In the genomic region with DNA sequence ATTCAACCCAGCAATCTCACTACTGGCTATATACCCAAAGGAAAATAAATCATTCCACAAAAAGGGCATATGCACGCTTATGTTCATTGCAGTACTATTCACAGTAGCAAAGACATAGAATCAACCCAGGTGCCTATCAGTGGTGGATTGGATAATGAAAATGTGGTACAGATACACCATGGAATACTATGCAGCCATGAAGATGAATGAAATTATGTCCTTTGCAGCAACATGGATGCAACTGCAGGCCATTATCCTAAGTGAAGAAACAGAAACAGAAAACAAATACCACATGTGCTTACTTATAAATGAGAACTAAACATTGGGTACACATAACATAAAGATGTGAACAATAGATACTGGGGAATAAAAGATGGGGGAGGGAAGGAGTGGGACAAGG, we compare ENCODE assay signal across 31 cellular contexts.
DNase-seq lines count a peak whose midpoint lies in the region; ATAC-seq, FAIRE-seq and TF ChIP-seq lines count a peak whose summit lies in the region.
"Had no signal": no experiment of that assay in that cellular context is flagged by ENCODE, and none has a peak within 500 bp of the region (broad histone marks: within the 10 kb centered on the region; RNA-seq: fewer than 3 reads in every experiment).

No MANE protein-coding gene starts in this region.

- H3K27ac ChIP-seq in HEK293 (ENCODE audit: extremely low read depth, low read depth, low read length) (no peak overlapping the region), K562 (ENCODE audit: extremely low read depth, low read depth, low read length) (no peak overlapping the region)
- H3K27ac ChIP-seq: 22Rv1; A549; BLaER1; BLaER1 treated with 17β-estradiol and CSF1 and Interleukin-3, amounts not matched to agents 10 nM and 100 nM; C4-2B had no signal

- H3K36me3 ChIP-seq in HEK293 (ENCODE audit: control insufficient read depth in 2 of 2, insufficient read depth in 1 of 2, low read length in 2 of 2) (no peaks in the 10 kb centered on the region), K562 (ENCODE audit: control insufficient read depth, insufficient read depth, low read length) (no peaks in the 10 kb centered on the region)
- H3K36me3 ChIP-seq: BE2C; BLaER1; BLaER1 treated with 17β-estradiol and CSF1 and Interleukin-3, amounts not matched to agents 10 nM and 100 nM had no signal

- TF ChIP-seq POLR2A in K562 (conservative IDR thresholded peaks at IDR 0.05), result no peak

- no peak for DNase-seq in K562 (ENCODE audit: extremely low read depth in 1 of 4, low spot score in 3 of 4)
- no peak for DNase-seq in SW 1271 (lab: John Stamatoyannopoulos, UW)
- DNase-seq: 8988T; ACHN; AML-193; BE2C; C1 segment of cervical spinal cord; Caco-2; Calu3; CD4-positive, alpha-beta memory T cell; CD4-positive, alpha-beta T cell; CD4-positive, CD25-positive, alpha-beta regulatory T cell; CD8-positive, alpha-beta memory T cell; CD8-positive, alpha-beta T cell; COR-L47; DMS 273 treated with DMSO at 0.1 percent for 48 hours; DMS153; DMS53; DMS79; DMS79 treated with DMSO at 0.1 percent for 48 hours; DND-41; EL had no signal

- CTCF ChIA-PET in HEK293 (lab: Yijun Ruan, JAX) (no interaction called here), K562 (lab: Yijun Ruan, JAX; ENCODE audit: low intra/inter-chr PET ratio) (no interaction called here)

- no peak for TF ChIP-seq EP300 in K562 (IDR thresholded peaks at IDR 0.05; ENCODE audit: low read length)

- H3K9ac ChIP-seq in K562 (ENCODE audit: insufficient read depth in 1 of 2, low read depth in 2 of 2, low read length in 2 of 2), result no peak overlapping the region
- H3K9ac ChIP-seq: BLaER1; BLaER1 treated with 17β-estradiol and CSF1 and Interleukin-3, amounts not matched to agents 10 nM and 100 nM had no signal

- intact Hi-C loops in K562 (cut with micrococcal nuclease), result no loop called here

- H3K4me3 ChIP-seq in HEK293 (ENCODE audit: low read depth, low read length), result no peak overlapping the region
- no peak overlapping the region for H3K4me3 ChIP-seq in K562
- H3K4me3 ChIP-seq: A549; BLaER1; BLaER1 treated with 17β-estradiol and CSF1 and Interleukin-3, amounts not matched to agents 10 nM and 100 nM had no signal

- POLR2A ChIA-PET in HEK293 (lab: Yijun Ruan, JAX) (no interaction called here), K562 (lab: Yijun Ruan, JAX) (no interaction called here)

- 0% methylated on average over 1 of the region's 1 CpG for WGBS in K562 (ENCODE audit: insufficient coverage, low coverage, missing lambda C conversion rate)

- no peak overlapping the region for H3K4me2 ChIP-seq in K562 (ENCODE audit: insufficient read depth, low read length)
- H3K4me2 ChIP-seq: A549; BLaER1; BLaER1 treated with 17β-estradiol and CSF1 and Interleukin-3, amounts not matched to agents 10 nM and 100 nM had no signal

- no peak for ATAC-seq in K562
- ATAC-seq in HG03457 (IDR thresholded peaks at IDR 0.05; ENCODE audit: unreplicated experiment), result no peak
- ATAC-seq: A549; CD8-positive, alpha-beta T cell had no signal

- BruUV-seq in K562 (replicated peaks; lab: Mats Ljungman, UMichigan), result no TSS peak

- in situ Hi-C loops in K562 (cut with MboI), result no loop called here

- no peaks in the 10 kb centered on the region for H4K20me1 ChIP-seq in K562 (replicated peaks; ENCODE audit: control insufficient read depth, insufficient read depth, low read length)
- H4K20me1 ChIP-seq: BLaER1; BLaER1 treated with 17β-estradiol and CSF1 and Interleukin-3, amounts not matched to agents 10 nM and 100 nM had no signal

- no peaks in the 10 kb centered on the region for H3K9me1 ChIP-seq in K562 (ENCODE audit: control insufficient read depth, insufficient read depth, low read length)

- H3K4me1 ChIP-seq in HEK293 (ENCODE audit: control insufficient read depth, insufficient read depth, low read length) (no peaks in the 10 kb centered on the region), K562 (replicated peaks in 1 of 2; ENCODE audit: control insufficient read depth in 2 of 2, insufficient read depth in 2 of 2, low read length in 2 of 2) (no peaks in the 10 kb centered on the region)
- H3K4me1 ChIP-seq: A549, BE2C, Caco-2 had no signal

- H3K79me2 ChIP-seq in K562 (ENCODE audit: control insufficient read depth, insufficient read depth, low read length), result no peaks in the 10 kb centered on the region

- TF ChIP-seq RAD21 in K562 (CRISPR knock-in tag; conservative IDR thresholded peaks at IDR 0.05 in 1 of 2, IDR thresholded peaks at IDR 0.05 in 1 of 2), result no peak

- H3K9me3 ChIP-seq in HEK293 (ENCODE audit: control insufficient read depth, insufficient read depth, low read depth, low read length), result no peaks in the 10 kb centered on the region
- H3K9me3 ChIP-seq in K562 (replicated peaks; ENCODE audit: control insufficient read depth, insufficient read depth, low read depth, low read length), result 0 out of 2 replicates have a peak, but pooled peaks cover 2% of the 10 kb centered on the region
- H3K9me3 ChIP-seq: A549, BE2C, BLaER1, Caco-2 had no signal

- FAIRE-seq in K562 (lab: Jason Lieb, UNC), result no peak
- FAIRE-seq: A204.1, A549, D721Med had no signal

- H2AFZ ChIP-seq in K562 (ENCODE audit: low read depth, low read length), result no peak overlapping the region

- no peak for TF ChIP-seq CTCF in HEK293 (tag by site-specific recombination; IDR thresholded peaks at IDR 0.05)
- TF ChIP-seq CTCF in K562 (IDR thresholded peaks at IDR 0.05 in 2 of 3, conservative IDR thresholded peaks at IDR 0.05 in 1 of 3; ENCODE audit: insufficient read depth in 2 of 3, low read depth in 1 of 3, low read length in 3 of 3), result no peak

- H3K27me3 ChIP-seq in K562 (ENCODE audit: control insufficient read depth in 2 of 2, insufficient read depth in 2 of 2, low read length in 2 of 2), result no peaks in the 10 kb centered on the region
- H3K27me3 ChIP-seq: BE2C; BLaER1; BLaER1 treated with 17β-estradiol and CSF1 and Interleukin-3, amounts not matched to agents 10 nM and 100 nM had no signal

TF ChIP-seq in HEK293, 187 proteins besides CTCF, POLR2A, EP300 and RAD21:
- no peak for TF ChIP-seq ZNF670 (tag by site-specific recombination; IDR thresholded peaks at IDR 0.05; ENCODE audit: low read depth)
- TF ChIP-seq ZNF146 (tag by site-specific recombination; IDR thresholded peaks at IDR 0.05), result peak; percentile 51; the same call in 1 of the 2 replicates
TF ChIP-seq in HEK293: peak in this region for 1.

TF ChIP-seq in K562, 482 proteins besides CTCF, POLR2A, EP300 and RAD21:
- TF ChIP-seq RBM25 (IDR thresholded peaks at IDR 0.05; ENCODE audit: low read depth, low read length, severe bottlenecking), result peak; percentile 17
- TF ChIP-seq ZNF146 (CRISPR knock-in tag; IDR thresholded peaks at IDR 0.05; ENCODE audit: unreplicated experiment), result peak; percentile 90
- TF ChIP-seq ZNF644 (tag; IDR thresholded peaks at IDR 0.05; ENCODE audit: low read depth), result no peak
